Comparison of ENCODE assay signal across 9 cellular contexts in the genomic region with DNA sequence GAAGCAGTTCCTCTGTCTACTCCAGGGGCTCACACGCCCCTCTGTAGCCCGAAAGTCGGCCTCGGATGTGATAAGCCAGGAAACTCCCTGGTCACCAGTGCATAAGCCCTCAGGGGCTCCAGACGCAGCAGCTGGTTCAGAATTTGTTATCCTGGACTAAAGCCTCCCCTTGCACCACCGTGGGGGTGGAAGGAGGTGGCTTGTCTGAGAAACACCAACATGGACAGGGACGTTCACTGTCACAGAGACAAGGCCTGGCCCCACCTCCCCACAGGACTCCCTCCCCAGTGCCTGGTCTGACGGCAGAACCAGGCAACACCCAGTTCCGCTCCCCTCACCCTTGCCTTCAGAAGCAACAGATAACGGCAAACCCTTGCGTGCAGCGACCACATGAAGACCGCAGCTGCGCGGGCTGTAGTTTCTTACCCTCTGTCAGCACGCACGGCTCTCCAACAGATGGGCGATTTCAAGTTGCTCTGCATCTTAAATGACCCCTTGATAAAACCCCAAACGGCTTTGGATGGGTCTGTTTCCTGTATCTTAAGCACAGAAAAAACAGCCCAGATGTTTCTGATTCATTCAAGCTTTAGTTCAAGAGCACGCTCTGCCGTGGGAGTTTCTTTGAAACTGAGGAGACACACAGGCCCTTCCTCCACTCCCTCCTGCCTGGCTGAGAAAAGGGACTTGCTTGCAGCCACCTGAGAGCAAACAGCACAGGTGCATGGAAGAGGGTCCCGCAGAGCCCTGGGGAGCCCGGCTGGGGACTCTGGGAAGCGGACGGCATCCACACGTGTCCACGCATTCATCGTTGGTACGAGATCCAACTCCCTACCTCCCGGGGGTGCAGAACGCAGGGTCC. TPM values are rescaled to one million over a fixed set of nuclear protein-coding genes. Genes with fewer than 3 reads are reported as not detected.
DNase-seq lines count a peak whose midpoint lies in the region; ATAC-seq and TF ChIP-seq lines count a peak whose summit lies in the region.
"Had no signal": no experiment of that assay in that cellular context is flagged by ENCODE, and none has a peak within 500 bp of the region (broad histone marks: within the 10 kb centered on the region; RNA-seq: fewer than 3 reads in every experiment).

No MANE protein-coding gene starts in this region.

- peak overlapping the region; percentile 8 to 90 (median 72) for H3K4me3 Mint-ChIP-seq in CD4-positive, CD25-positive, alpha-beta regulatory T cell

- peaks cover 4 to 29% (median 9%) of the 10 kb centered on the region in 4 donors for H3K4me1 Mint-ChIP-seq in CD4-positive, CD25-positive, alpha-beta regulatory T cell

- H3K4me2 ChIP-seq in Loucy (ENCODE audit: low read depth, low read length, poor library complexity, severe bottlenecking), result peak overlapping the region; percentile 85

- peaks cover 20% of the 10 kb centered on the region for H3F3A ChIP-seq in Loucy (ENCODE audit: low read depth)

- peaks cover 15% of the 10 kb centered on the region for H3K4me1 ChIP-seq in CD4-positive, CD25-positive, alpha-beta regulatory T cell (ENCODE audit: control insufficient read depth, insufficient read depth, low read length, poor library complexity, severe bottlenecking)
- H3K4me1 ChIP-seq in Loucy (ENCODE audit: insufficient read depth, low read length, poor library complexity, severe bottlenecking) (peaks cover 88% of the 10 kb centered on the region), ascending aorta (no peaks in the 10 kb centered on the region)

- no peak overlapping the region for H2AFZ ChIP-seq in Loucy (ENCODE audit: low read length)

- TF ChIP-seq CTCF in Loucy (conservative IDR thresholded peaks at IDR 0.05; ENCODE audit: low read length) (no peak; the same call in 1 of the 2 replicates), ascending aorta (IDR thresholded peaks at IDR 0.05) (no peak)

- peaks cover 0 to 3% (median 0%) of the 10 kb centered on the region in 7 donors for H3K9me3 Mint-ChIP-seq in CD4-positive, CD25-positive, alpha-beta regulatory T cell

- no peaks in the 10 kb centered on the region for H3K9me3 ChIP-seq in CD4-positive, CD25-positive, alpha-beta regulatory T cell (ENCODE audit: control insufficient read depth in 2 of 2, low read length in 2 of 2)
- H3K9me3 ChIP-seq in Loucy (ENCODE audit: insufficient read depth, low read depth, low read length), result no peaks in the 10 kb centered on the region; the same call in 1 of the 2 replicates
- no peaks in the 10 kb centered on the region for H3K9me3 ChIP-seq in ascending aorta

- peak; percentile 19 to 92 (median 50) for DNase-seq in CD4-positive, CD25-positive, alpha-beta regulatory T cell
- DNase-seq in activated effector memory CD4-positive, alpha-beta T cell treated with anti-CD3 and anti-CD28 coated beads, Interleukin-2, amount 50 U/mL, for 16 hours, result peak; percentile 72
- DNase-seq in mesenteric fat pad (ENCODE audit: low spot score) (peak; percentile 83), NCI-H1694 treated with DMSO at 0.1 percent for 48 hours (lab: John Stamatoyannopoulos, UW) (no peak), cerebellar nuclear complex (lab: John Stamatoyannopoulos, UW) (no peak), ascending aorta (ENCODE audit: low spot score in 2 of 2) (no peak)

- H3K36me3 Mint-ChIP-seq in CD4-positive, CD25-positive, alpha-beta regulatory T cell, result no peaks in the 10 kb centered on the region

- peak overlapping the region; percentile 63 for H3K4me3 ChIP-seq in CD4-positive, CD25-positive, alpha-beta regulatory T cell (ENCODE audit: low read depth, low read length)
- peak overlapping the region; percentile 71 for H3K4me3 ChIP-seq in Loucy (ENCODE audit: low read length, poor library complexity, severe bottlenecking)
- no peak overlapping the region for H3K4me3 ChIP-seq in ascending aorta

- H4K20me1 ChIP-seq in Loucy (ENCODE audit: insufficient read depth, low read length, poor library complexity, severe bottlenecking), result no peaks in the 10 kb centered on the region

- H3K27me3 ChIP-seq in CD4-positive, CD25-positive, alpha-beta regulatory T cell (ENCODE audit: control insufficient read depth, insufficient read depth, low read length), result peaks cover 13% of the 10 kb centered on the region
- H3K27me3 ChIP-seq in Loucy (ENCODE audit: insufficient read depth, low read length, poor library complexity, severe bottlenecking) (no peaks in the 10 kb centered on the region), ascending aorta (no peaks in the 10 kb centered on the region)

- peaks cover 50% of the 10 kb centered on the region for H3K27me3 Mint-ChIP-seq in CD4-positive, CD25-positive, alpha-beta regulatory T cell

- H3K27ac ChIP-seq in CD4-positive, CD25-positive, alpha-beta regulatory T cell (ENCODE audit: insufficient read depth, low read length, poor library complexity, severe bottlenecking), result peak overlapping the region; percentile 42
- H3K27ac ChIP-seq in ascending aorta, result no peak overlapping the region

- H3K79me2 ChIP-seq in Loucy (ENCODE audit: insufficient read depth, low read length), result peaks cover 27% of the 10 kb centered on the region

- no peaks in the 10 kb centered on the region for H3K9me2 ChIP-seq in Loucy (replicated peaks; ENCODE audit: low read depth, low read length)

- peak overlapping the region; percentile 89 for H3K9ac ChIP-seq in Loucy (ENCODE audit: low read depth, low read length, poor library complexity, severe bottlenecking)

- ATAC-seq in CD4-positive, CD25-positive, alpha-beta regulatory T cell (ENCODE audit: low read depth in 2 of 2), result peak; percentile 64 to 72
- peak; percentile 65 for ATAC-seq in GM21515 (IDR thresholded peaks at IDR 0.05; ENCODE audit: unreplicated experiment)
- ATAC-seq: HCT116 had no signal

- intact Hi-C loops in ascending aorta (cut with DNase I), result no loop called here

- no peaks in the 10 kb centered on the region for H3K36me3 ChIP-seq in CD4-positive, CD25-positive, alpha-beta regulatory T cell (ENCODE audit: control insufficient read depth, insufficient read depth, low read length)
- H3K36me3 ChIP-seq in Loucy (ENCODE audit: insufficient read depth, low read length) (no peaks in the 10 kb centered on the region), ascending aorta (no peaks in the 10 kb centered on the region)

- peak overlapping the region in 2 of 3 donors; percentile 88 to 93 for H3K27ac Mint-ChIP-seq in CD4-positive, CD25-positive, alpha-beta regulatory T cell

RNA-seq across cellular contexts. Expression of a gene that starts 44.7 kb away (rescaled TPM):
- not detected for total RNA-seq in CD4-positive, CD25-positive, alpha-beta regulatory T cell
- not detected for polyA plus RNA-seq in CD4-positive, CD25-positive, alpha-beta regulatory T cell
- total RNA-seq in mesenteric fat pad (17.1 TPM), ascending aorta (6.5 TPM)

Comparison
In these comparisons a context has a peak if more than half of its experiments do, and no peak if none do; other contexts are left out.
1. DNase-seq: peak in CD4-positive, CD25-positive, alpha-beta regulatory T cell (3 of 3), activated effector memory CD4-positive, alpha-beta T cell treated with anti-CD3 and anti-CD28 coated beads, Interleukin-2, amount 50 U/mL, for 16 hours (single experiment) and mesenteric fat pad (single experiment); none in NCI-H1694 treated with DMSO at 0.1 percent for 48 hours (single experiment), cerebellar nuclear complex (0 of 2) and ascending aorta (0 of 2).
2. H3K4me3 ChIP-seq: peak in CD4-positive, CD25-positive, alpha-beta regulatory T cell (single experiment) and Loucy (single experiment); none in ascending aorta (0 of 2).